ENCODE assay signal across 1 cellular context in the genomic region with DNA sequence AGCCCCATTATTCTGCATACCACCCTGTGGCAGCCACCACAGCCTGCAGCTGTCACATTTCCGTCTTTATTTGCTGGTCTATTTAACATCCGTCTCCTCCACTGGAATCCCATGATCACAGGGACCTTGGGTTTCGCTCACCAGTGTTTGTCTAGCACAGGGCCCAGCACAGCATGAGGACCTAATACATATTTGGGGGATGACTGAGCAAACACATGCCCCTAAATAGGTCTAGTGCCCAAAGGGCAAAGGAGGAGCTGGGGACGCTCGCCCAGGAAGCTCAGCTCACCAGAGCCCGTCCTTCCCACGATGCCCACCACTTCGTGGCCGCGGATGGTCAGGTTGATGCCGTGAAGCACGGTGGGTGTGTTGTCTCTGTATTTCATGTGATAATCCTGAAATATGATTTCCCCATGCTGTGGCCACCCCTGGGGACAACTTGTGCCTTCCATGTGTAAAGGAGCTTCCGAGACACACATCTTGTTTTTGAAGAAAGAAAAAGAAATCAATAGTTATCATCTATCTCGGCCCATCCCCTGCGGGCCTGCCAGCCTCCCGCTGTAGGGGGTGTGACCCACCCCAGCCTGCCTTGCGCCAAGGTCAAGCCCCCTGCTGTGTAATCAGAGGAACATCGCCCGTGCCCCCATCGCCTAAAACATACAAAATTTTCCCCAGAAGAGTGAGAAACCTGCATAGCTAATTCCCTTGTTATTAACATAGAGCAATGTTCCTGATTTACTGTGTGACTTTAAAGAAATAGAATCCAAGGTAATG.
TF ChIP-seq lines count a peak whose summit lies in the region.

No MANE protein-coding gene starts in this region.

TF ChIP-seq in HepG2, 621 proteins besides CTCF, POLR2A, EP300 and RAD21 (continued from another document and continues in another):
- TF ChIP-seq, protein P1, sequence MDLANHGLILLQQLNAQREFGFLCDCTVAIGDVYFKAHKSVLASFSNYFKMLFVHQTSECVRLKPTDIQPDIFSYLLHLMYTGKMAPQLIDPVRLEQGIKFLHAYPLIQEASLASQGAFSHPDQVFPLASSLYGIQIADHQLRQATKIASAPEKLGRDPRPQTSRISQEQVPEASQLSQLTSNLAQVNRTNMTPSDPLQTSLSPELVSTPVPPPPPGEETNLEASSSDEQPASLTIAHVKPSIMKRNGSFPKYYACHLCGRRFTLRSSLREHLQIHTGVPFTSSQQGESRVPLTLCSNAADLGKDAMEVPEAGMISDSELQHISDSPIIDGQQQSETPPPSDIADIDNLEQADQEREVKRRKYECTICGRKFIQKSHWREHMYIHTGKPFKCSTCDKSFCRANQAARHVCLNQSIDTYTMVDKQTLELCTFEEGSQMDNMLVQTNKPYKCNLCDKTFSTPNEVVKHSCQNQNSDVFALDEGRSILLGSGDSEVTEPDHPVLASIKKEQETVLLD (CRISPR knock-in tag; IDR thresholded peaks at IDR 0.05; ENCODE audit: low read depth) = no peak
- TF ChIP-seq SRY (CRISPR knock-in tag; IDR thresholded peaks at IDR 0.05) (no peak), GZF1 (CRISPR knock-in tag; IDR thresholded peaks at IDR 0.05) (no peak), NR2F6 (IDR thresholded peaks at IDR 0.05) (no peak), NR2F6 (CRISPR knock-in tag; IDR thresholded peaks at IDR 0.05) (no peak), ZNF354B (CRISPR knock-in tag; IDR thresholded peaks at IDR 0.05) (no peak), PAF1 (CRISPR knock-in tag; IDR thresholded peaks at IDR 0.05) (no peak), ZNF891 (CRISPR knock-in tag; IDR thresholded peaks at IDR 0.05) (no peak), ZNF547 (CRISPR knock-in tag; IDR thresholded peaks at IDR 0.05) (no peak), PHF21A (CRISPR knock-in tag; IDR thresholded peaks at IDR 0.05) (0 out of 2 replicates have a peak, but pooled peaks have one; percentile 27), ZNF790 (CRISPR knock-in tag; IDR thresholded peaks at IDR 0.05; ENCODE audit: borderline replicate concordance) (no peak), HNRNPL (IDR thresholded peaks at IDR 0.05; ENCODE audit: low read depth, low read length) (no peak), BHLHE40 (IDR thresholded peaks at IDR 0.05; ENCODE audit: low read length) (no peak), ZNF674 (CRISPR knock-in tag; IDR thresholded peaks at IDR 0.05; ENCODE audit: low read depth) (no peak), ZNF263 (CRISPR knock-in tag; IDR thresholded peaks at IDR 0.05) (no peak), AKAP8 (CRISPR knock-in tag; IDR thresholded peaks at IDR 0.05) (no peak), SMARCC2 (IDR thresholded peaks at IDR 0.05) (no peak), HDAC1 (CRISPR knock-in tag; IDR thresholded peaks at IDR 0.05) (no peak; the same call in 1 of the 2 replicates), ZNF333 (CRISPR knock-in tag; IDR thresholded peaks at IDR 0.05; ENCODE audit: borderline replicate concordance) (no peak), AHR (CRISPR knock-in tag; IDR thresholded peaks at IDR 0.05) (no peak), MXD4 (CRISPR knock-in tag; IDR thresholded peaks at IDR 0.05) (no peak), ZNF282 (IDR thresholded peaks at IDR 0.05; ENCODE audit: partially characterized antibody) (no peak), ZNF326 (CRISPR knock-in tag; IDR thresholded peaks at IDR 0.05; ENCODE audit: borderline replicate concordance) (no peak), ZFP82 (CRISPR knock-in tag; IDR thresholded peaks at IDR 0.05; ENCODE audit: borderline replicate concordance) (no peak), ZNF841 (CRISPR knock-in tag; IDR thresholded peaks at IDR 0.05; ENCODE audit: borderline replicate concordance) (no peak), SOX6 (IDR thresholded peaks at IDR 0.05) (no peak), SOX6 (CRISPR knock-in tag; IDR thresholded peaks at IDR 0.05) (no peak), ZFP36 (IDR thresholded peaks at IDR 0.05; ENCODE audit: borderline replicate concordance, low read depth, low read length, partially characterized antibody) (no peak), KLF15 (CRISPR knock-in tag; IDR thresholded peaks at IDR 0.05; ENCODE audit: borderline replicate concordance) (no peak), U2AF1 (optimal IDR thresholded peaks at IDR 0.05; ENCODE audit: low read depth, low read length) (no peak), POGZ (CRISPR knock-in tag; IDR thresholded peaks at IDR 0.05) (0 out of 2 replicates have a peak, but pooled peaks have one; percentile 12), ZNF44 (CRISPR knock-in tag; IDR thresholded peaks at IDR 0.05) (no peak), ZNF253 (CRISPR knock-in tag; IDR thresholded peaks at IDR 0.05; ENCODE audit: borderline replicate concordance) (no peak), GATAD2A (CRISPR knock-in tag; IDR thresholded peaks at IDR 0.05) (0 out of 2 replicates have a peak, but pooled peaks have one; percentile 10), KMT2A (CRISPR knock-in tag; IDR thresholded peaks at IDR 0.05) (no peak), RELA (CRISPR knock-in tag; IDR thresholded peaks at IDR 0.05) (no peak), YY1 (IDR thresholded peaks at IDR 0.05; ENCODE audit: insufficient read depth, insufficient replicate concordance, low read depth, low read length) (no peak), NAIF1 (CRISPR knock-in tag; IDR thresholded peaks at IDR 0.05; ENCODE audit: borderline replicate concordance) (no peak; the same call in 1 of the 2 replicates), ARNT (IDR thresholded peaks at IDR 0.05) (no peak), KLF13 (CRISPR knock-in tag; IDR thresholded peaks at IDR 0.05) (no peak), NFRKB (IDR thresholded peaks at IDR 0.05) (no peak), BRCA1 (CRISPR knock-in tag; IDR thresholded peaks at IDR 0.05) (no peak), MTA1 (CRISPR knock-in tag; IDR thresholded peaks at IDR 0.05; ENCODE audit: borderline replicate concordance) (0 out of 2 replicates have a peak, but pooled peaks have one; percentile 45), MAFF (IDR thresholded peaks at IDR 0.05; ENCODE audit: low read depth, low read length) (no peak), SP2 (CRISPR knock-in tag; IDR thresholded peaks at IDR 0.05) (no peak), CHD2 (IDR thresholded peaks at IDR 0.05; ENCODE audit: low read depth, low read length) (no peak), ZFP37 (CRISPR knock-in tag; IDR thresholded peaks at IDR 0.05; ENCODE audit: borderline replicate concordance) (no peak)
- TF ChIP-seq, protein P2, sequence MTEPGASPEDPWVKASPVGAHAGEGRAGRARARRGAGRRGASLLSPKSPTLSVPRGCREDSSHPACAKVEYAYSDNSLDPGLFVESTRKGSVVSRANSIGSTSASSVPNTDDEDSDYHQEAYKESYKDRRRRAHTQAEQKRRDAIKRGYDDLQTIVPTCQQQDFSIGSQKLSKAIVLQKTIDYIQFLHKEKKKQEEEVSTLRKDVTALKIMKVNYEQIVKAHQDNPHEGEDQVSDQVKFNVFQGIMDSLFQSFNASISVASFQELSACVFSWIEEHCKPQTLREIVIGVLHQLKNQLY (CRISPR knock-in tag; IDR thresholded peaks at IDR 0.05) = no peak
- TF ChIP-seq, protein P3, sequence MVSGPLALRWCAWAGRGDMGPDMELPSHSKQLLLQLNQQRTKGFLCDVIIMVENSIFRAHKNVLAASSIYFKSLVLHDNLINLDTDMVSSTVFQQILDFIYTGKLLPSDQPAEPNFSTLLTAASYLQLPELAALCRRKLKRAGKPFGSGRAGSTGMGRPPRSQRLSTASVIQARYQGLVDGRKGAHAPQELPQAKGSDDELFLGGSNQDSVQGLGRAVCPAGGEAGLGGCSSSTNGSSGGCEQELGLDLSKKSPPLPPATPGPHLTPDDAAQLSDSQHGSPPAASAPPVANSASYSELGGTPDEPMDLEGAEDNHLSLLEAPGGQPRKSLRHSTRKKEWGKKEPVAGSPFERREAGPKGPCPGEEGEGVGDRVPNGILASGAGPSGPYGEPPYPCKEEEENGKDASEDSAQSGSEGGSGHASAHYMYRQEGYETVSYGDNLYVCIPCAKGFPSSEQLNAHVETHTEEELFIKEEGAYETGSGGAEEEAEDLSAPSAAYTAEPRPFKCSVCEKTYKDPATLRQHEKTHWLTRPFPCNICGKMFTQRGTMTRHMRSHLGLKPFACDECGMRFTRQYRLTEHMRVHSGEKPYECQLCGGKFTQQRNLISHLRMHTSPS (CRISPR knock-in tag; IDR thresholded peaks at IDR 0.05; ENCODE audit: low read depth) = peak; percentile 77; the same call in 1 of the 2 replicates
- TF ChIP-seq, protein P4, sequence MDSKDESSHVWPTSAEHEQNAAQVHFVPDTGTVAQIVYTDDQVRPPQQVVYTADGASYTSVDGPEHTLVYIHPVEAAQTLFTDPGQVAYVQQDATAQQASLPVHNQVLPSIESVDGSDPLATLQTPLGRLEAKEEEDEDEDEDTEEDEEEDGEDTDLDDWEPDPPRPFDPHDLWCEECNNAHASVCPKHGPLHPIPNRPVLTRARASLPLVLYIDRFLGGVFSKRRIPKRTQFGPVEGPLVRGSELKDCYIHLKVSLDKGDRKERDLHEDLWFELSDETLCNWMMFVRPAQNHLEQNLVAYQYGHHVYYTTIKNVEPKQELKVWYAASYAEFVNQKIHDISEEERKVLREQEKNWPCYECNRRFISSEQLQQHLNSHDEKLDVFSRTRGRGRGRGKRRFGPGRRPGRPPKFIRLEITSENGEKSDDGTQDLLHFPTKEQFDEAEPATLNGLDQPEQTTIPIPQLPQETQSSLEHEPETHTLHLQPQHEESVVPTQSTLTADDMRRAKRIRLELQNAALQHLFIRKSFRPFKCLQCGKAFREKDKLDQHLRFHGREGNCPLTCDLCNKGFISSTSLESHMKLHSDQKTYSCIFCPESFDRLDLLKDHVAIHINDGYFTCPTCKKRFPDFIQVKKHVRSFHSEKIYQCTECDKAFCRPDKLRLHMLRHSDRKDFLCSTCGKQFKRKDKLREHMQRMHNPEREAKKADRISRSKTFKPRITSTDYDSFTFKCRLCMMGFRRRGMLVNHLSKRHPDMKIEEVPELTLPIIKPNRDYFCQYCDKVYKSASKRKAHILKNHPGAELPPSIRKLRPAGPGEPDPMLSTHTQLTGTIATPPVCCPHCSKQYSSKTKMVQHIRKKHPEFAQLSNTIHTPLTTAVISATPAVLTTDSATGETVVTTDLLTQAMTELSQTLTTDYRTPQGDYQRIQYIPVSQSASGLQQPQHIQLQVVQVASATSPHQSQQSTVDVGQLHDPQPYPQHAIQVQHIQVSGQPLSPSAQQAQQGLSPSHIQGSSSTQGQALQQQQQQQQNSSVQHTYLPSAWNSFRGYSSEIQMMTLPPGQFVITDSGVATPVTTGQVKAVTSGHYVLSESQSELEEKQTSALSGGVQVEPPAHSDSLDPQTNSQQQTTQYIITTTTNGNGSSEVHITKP (CRISPR knock-in tag; IDR thresholded peaks at IDR 0.05; ENCODE audit: low read depth) = 0 out of 2 replicates have a peak, but pooled peaks have one; percentile 3
- TF ChIP-seq, protein P5, sequence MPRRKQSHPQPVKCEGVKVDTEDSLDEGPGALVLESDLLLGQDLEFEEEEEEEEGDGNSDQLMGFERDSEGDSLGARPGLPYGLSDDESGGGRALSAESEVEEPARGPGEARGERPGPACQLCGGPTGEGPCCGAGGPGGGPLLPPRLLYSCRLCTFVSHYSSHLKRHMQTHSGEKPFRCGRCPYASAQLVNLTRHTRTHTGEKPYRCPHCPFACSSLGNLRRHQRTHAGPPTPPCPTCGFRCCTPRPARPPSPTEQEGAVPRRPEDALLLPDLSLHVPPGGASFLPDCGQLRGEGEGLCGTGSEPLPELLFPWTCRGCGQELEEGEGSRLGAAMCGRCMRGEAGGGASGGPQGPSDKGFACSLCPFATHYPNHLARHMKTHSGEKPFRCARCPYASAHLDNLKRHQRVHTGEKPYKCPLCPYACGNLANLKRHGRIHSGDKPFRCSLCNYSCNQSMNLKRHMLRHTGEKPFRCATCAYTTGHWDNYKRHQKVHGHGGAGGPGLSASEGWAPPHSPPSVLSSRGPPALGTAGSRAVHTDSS (CRISPR knock-in tag; conservative IDR thresholded peaks at IDR 0.05) = no peak
- TF ChIP-seq, protein P6, sequence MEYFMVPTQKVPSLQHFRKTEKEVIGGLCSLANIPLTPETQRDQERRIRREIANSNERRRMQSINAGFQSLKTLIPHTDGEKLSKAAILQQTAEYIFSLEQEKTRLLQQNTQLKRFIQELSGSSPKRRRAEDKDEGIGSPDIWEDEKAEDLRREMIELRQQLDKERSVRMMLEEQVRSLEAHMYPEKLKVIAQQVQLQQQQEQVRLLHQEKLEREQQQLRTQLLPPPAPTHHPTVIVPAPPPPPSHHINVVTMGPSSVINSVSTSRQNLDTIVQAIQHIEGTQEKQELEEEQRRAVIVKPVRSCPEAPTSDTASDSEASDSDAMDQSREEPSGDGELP (IDR thresholded peaks at IDR 0.05; ENCODE audit: borderline replicate concordance, low read depth) = 0 out of 2 replicates have a peak, but pooled peaks have one; percentile 7
- TF ChIP-seq, protein P7, sequence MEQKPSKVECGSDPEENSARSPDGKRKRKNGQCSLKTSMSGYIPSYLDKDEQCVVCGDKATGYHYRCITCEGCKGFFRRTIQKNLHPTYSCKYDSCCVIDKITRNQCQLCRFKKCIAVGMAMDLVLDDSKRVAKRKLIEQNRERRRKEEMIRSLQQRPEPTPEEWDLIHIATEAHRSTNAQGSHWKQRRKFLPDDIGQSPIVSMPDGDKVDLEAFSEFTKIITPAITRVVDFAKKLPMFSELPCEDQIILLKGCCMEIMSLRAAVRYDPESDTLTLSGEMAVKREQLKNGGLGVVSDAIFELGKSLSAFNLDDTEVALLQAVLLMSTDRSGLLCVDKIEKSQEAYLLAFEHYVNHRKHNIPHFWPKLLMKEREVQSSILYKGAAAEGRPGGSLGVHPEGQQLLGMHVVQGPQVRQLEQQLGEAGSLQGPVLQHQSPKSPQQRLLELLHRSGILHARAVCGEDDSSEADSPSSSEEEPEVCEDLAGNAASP (CRISPR knock-in tag; IDR thresholded peaks at IDR 0.05; ENCODE audit: borderline replicate concordance) = no peak
- TF ChIP-seq, protein P8, sequence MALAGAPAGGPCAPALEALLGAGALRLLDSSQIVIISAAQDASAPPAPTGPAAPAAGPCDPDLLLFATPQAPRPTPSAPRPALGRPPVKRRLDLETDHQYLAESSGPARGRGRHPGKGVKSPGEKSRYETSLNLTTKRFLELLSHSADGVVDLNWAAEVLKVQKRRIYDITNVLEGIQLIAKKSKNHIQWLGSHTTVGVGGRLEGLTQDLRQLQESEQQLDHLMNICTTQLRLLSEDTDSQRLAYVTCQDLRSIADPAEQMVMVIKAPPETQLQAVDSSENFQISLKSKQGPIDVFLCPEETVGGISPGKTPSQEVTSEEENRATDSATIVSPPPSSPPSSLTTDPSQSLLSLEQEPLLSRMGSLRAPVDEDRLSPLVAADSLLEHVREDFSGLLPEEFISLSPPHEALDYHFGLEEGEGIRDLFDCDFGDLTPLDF (CRISPR knock-in tag; IDR thresholded peaks at IDR 0.05) = no peak
- TF ChIP-seq, protein P9, sequence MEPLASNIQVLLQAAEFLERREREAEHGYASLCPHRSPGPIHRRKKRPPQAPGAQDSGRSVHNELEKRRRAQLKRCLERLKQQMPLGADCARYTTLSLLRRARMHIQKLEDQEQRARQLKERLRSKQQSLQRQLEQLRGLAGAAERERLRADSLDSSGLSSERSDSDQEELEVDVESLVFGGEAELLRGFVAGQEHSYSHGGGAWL (CRISPR knock-in tag; IDR thresholded peaks at IDR 0.05) = no peak
